ENCODE assay signal across 1 cellular context in genomic region chr7:45242698-45243097, GRCh38.
TF ChIP-seq lines count a peak whose summit lies in the region.

No MANE protein-coding gene starts in this region.

TF ChIP-seq in GM23338, 12 proteins besides CTCF, POLR2A, EP300 and RAD21 (continued from another document):
- TF ChIP-seq REST (IDR thresholded peaks at IDR 0.05; ENCODE audit: unreplicated experiment) (no peak), EZH2 (IDR thresholded peaks at IDR 0.05; ENCODE audit: low read depth, unreplicated experiment) (no peak)
